ENCODE assay signal across 1 cellular context in genomic region chr7:46461334-46461777, GRCh38.
TF ChIP-seq lines count a peak whose summit lies in the region.

No MANE protein-coding gene starts in this region.

TF ChIP-seq in IMR-90, 13 proteins besides CTCF, POLR2A, EP300 and RAD21 (continued from another document):
- no peak for TF ChIP-seq USF2 (IDR thresholded peaks at IDR 0.05; ENCODE audit: low read depth, low read length)
- no peak for TF ChIP-seq ELK1 (IDR thresholded peaks at IDR 0.05; ENCODE audit: borderline replicate concordance, low read depth, low read length)
